10 cellular contexts compared by ENCODE assay signal in the genomic region with DNA sequence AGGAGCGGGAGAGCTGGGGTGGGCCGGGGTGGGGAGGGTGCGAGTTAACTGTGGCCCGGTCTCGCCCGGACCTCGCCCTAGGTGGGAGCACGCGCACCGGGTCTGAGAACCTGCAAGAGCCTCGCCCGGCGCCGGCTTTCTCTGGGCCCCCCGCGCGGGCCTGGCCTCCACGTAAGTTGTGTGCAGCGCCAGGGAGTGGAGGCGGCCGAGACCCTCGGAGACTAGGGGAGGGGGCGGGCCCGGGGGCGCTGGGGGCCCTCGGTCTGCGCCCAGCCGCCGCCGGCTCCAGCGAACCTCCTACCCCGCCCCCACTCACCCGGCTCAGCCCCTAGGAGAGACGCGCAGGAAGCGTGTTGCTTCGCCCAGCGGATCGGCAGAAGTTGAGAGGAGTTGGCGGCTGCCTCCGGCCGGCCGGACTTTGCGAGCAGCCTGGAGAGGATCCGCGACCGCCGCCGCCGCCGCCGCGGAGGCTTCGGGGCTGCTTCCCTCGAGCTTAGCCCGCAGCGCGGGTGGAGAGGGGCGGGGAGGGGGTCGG. TPM values are rescaled to one million over a fixed set of nuclear protein-coding genes. Genes with fewer than 3 reads are reported as not detected.
DNase-seq lines count a peak whose midpoint lies in the region; ATAC-seq, FAIRE-seq and TF ChIP-seq lines count a peak whose summit lies in the region.
"Had no signal": no experiment of that assay in that cellular context is flagged by ENCODE, and none has a peak within 500 bp of the region (broad histone marks: within the 10 kb centered on the region; RNA-seq: fewer than 3 reads in every experiment).

A gene (plus strand): TSS at position 356 of the 535 bp plus-strand sequence. CDS start 423 bp downstream, outside the sequence.

- H3K27me3 ChIP-seq in breast epithelium (peaks cover 5 to 75% of the 10 kb centered on the region in 2 donors), hepatocyte (peaks cover 94% of the 10 kb centered on the region), testis (no peaks in the 10 kb centered on the region), tibial artery (peaks cover 0 to 87% of the 10 kb centered on the region in 2 donors)

- DNase-seq in MCF 10A (ENCODE audit: unreplicated experiment) = no peak
- DNase-seq in breast epithelium (ENCODE audit: low spot score in 2 of 2) = no peak
- DNase-seq in T-helper 17 cell = no peak
- peak; percentile 26 for DNase-seq in hepatocyte (ENCODE audit: low spot score)
- peak; percentile 24 for DNase-seq in testis
- DNase-seq in tibial artery = no peak
- DNase-seq in D721Med (ENCODE audit: insufficient read length, low spot score) = no peak
- DNase-seq: CD8-positive, alpha-beta T cell had no signal

- ATAC-seq in T-helper 17 cell = no peak
- no peak for ATAC-seq in stimulated activated memory B cell treated with anti-CD40 and anti-IgM and Interleukin-4, amounts not matched to agents 10 μg/mL and 1 μg/mL and 100 μg/mL, for 72 hours
- ATAC-seq: CD8-positive, alpha-beta T cell had no signal

- no peak within 1 kb of the TSS for H3K27ac ChIP-seq in breast epithelium
- no peak within 1 kb of the TSS for H3K27ac ChIP-seq in hepatocyte
- H3K27ac ChIP-seq in testis = no peak within 1 kb of the TSS
- H3K27ac ChIP-seq in tibial artery = no peak within 1 kb of the TSS

- H3K36me3 ChIP-seq in breast epithelium (no peaks in the 10 kb centered on the region), hepatocyte (replicated peaks; ENCODE audit: insufficient read depth, low read depth) (no peaks in the 10 kb centered on the region), testis (ENCODE audit: low read depth, missing control alignments) (no peaks in the 10 kb centered on the region), tibial artery (no peaks in the 10 kb centered on the region)

- no TSS peak for BruUV-seq in MCF 10A (replicated peaks; lab: Mats Ljungman, UMichigan)

- H3K27ac Mint-ChIP-seq in MCF 10A (ENCODE audit: low read depth, unreplicated experiment) (peak within 1 kb of the TSS; percentile 5), T-helper 17 cell (no peak within 1 kb of the TSS)
- no peak within 1 kb of the TSS for H3K27ac Mint-ChIP-seq in stimulated activated memory B cell treated with anti-CD40 and anti-IgM and Interleukin-4, amounts not matched to agents 10 μg/mL and 1 μg/mL and 100 μg/mL, for 72 hours
- H3K27ac Mint-ChIP-seq: activated T-helper 1 cell treated with anti-CD3 and anti-CD28 coated beads, Interleukin-12 subunit alpha, Interleukin-12 subunit beta, Interleukin-2, Interleukin-4 antibody, amounts not matched to agents 30 ng/mL and 10 ng/mL and 1 ng/mL, durations not matched to agents 14 hours and 24 hours and 36 hours; CD8-positive, alpha-beta T cell had no signal

- TF ChIP-seq CTCF in MCF 10A (IDR thresholded peaks at IDR 0.05; ENCODE audit: unreplicated experiment) (no peak), breast epithelium (IDR thresholded peaks at IDR 0.05) (no peak), hepatocyte (IDR thresholded peaks at IDR 0.05; ENCODE audit: poor library complexity) (no peak), testis (IDR thresholded peaks at IDR 0.05) (no peak), tibial artery (IDR thresholded peaks at IDR 0.05) (no peak), D721Med (IDR thresholded peaks at IDR 0.05; ENCODE audit: insufficient read depth, missing control alignments) (no peak)

- H4K20me1 ChIP-seq in hepatocyte (ENCODE audit: insufficient read depth, poor library complexity, severe bottlenecking) = no peaks in the 10 kb centered on the region

- H3K27me3 Mint-ChIP-seq in MCF 10A (ENCODE audit: insufficient read depth, unreplicated experiment) (peaks cover 42% of the 10 kb centered on the region), T-helper 17 cell (peaks cover 74% of the 10 kb centered on the region)
- peaks cover 77% of the 10 kb centered on the region for H3K27me3 Mint-ChIP-seq in stimulated activated memory B cell treated with anti-CD40 and anti-IgM and Interleukin-4, amounts not matched to agents 10 μg/mL and 1 μg/mL and 100 μg/mL, for 72 hours

- H3K4me1 Mint-ChIP-seq in MCF 10A (ENCODE audit: insufficient read depth, unreplicated experiment) (peaks cover 24% of the 10 kb centered on the region), T-helper 17 cell (peaks cover 3% of the 10 kb centered on the region)
- peaks cover 10% of the 10 kb centered on the region for H3K4me1 Mint-ChIP-seq in stimulated activated memory B cell treated with anti-CD40 and anti-IgM and Interleukin-4, amounts not matched to agents 10 μg/mL and 1 μg/mL and 100 μg/mL, for 72 hours

- no peaks in the 10 kb centered on the region for H3K9me2 ChIP-seq in hepatocyte (replicated peaks; ENCODE audit: insufficient read depth)

- CTCF ChIA-PET in MCF 10A (lab: Yijun Ruan, JAX) = interaction anchor here (0.5 to 0.7 kb wide), 3 partner anchors 126 to 1325 kb away, joined by 3 to 5 read pairs (median 3); no protein-coding TSS in a partner anchor

- H3K36me3 Mint-ChIP-seq in MCF 10A (ENCODE audit: insufficient read depth, unreplicated experiment) (no peaks in the 10 kb centered on the region), T-helper 17 cell (ENCODE audit: low read depth) (peaks cover 3% of the 10 kb centered on the region)
- H3K36me3 Mint-ChIP-seq in stimulated activated memory B cell treated with anti-CD40 and anti-IgM and Interleukin-4, amounts not matched to agents 10 μg/mL and 1 μg/mL and 100 μg/mL, for 72 hours = no peaks in the 10 kb centered on the region
- H3K36me3 Mint-ChIP-seq: CD8-positive, alpha-beta T cell had no signal

- H3K9me3 Mint-ChIP-seq in MCF 10A (ENCODE audit: unreplicated experiment) = no peaks in the 10 kb centered on the region
- H3K9me3 Mint-ChIP-seq in stimulated activated memory B cell treated with anti-CD40 and anti-IgM and Interleukin-4, amounts not matched to agents 10 μg/mL and 1 μg/mL and 100 μg/mL, for 72 hours = peaks cover 3% of the 10 kb centered on the region
- H3K9me3 Mint-ChIP-seq: activated T-helper 1 cell treated with anti-CD3 and anti-CD28 coated beads, Interleukin-12 subunit alpha, Interleukin-12 subunit beta, Interleukin-2, Interleukin-4 antibody, amounts not matched to agents 30 ng/mL and 10 ng/mL and 1 ng/mL, durations not matched to agents 14 hours and 24 hours and 36 hours; CD8-positive, alpha-beta T cell had no signal

- intact Hi-C loops in MCF 10A (cut with micrococcal nuclease) (no loop called here), breast epithelium (cut with DNase I; ENCODE audit: low total_unique reads) (no loop called here), testis (cut with DNase I; ENCODE audit: low total_unique reads) (no loop called here), tibial artery (cut with DNase I; ENCODE audit: low total_unique reads) (no loop called here)

- WGBS in hepatocyte (ENCODE audit: low lambda C conversion rate, missing lambda C conversion rate) = 1% methylated on average over 20 of the region's 60 CpGs
- WGBS in testis, 2 donors = 1 to 2% methylated on average over 24 to 51 of the region's 60 CpGs

- peak within 1 kb of the TSS; percentile 82 for H3K4me2 ChIP-seq in hepatocyte

- FAIRE-seq in D721Med (lab: Jason Lieb, UNC) = no peak

- TF ChIP-seq POLR2A in breast epithelium (IDR thresholded peaks at IDR 0.05) (no peak), testis (IDR thresholded peaks at IDR 0.05) (no peak)

- H3K4me1 ChIP-seq in breast epithelium = peaks cover 0 to 7% of the 10 kb centered on the region in 2 donors
- H3K4me1 ChIP-seq in hepatocyte (ENCODE audit: insufficient read depth) = peaks cover 23% of the 10 kb centered on the region
- H3K4me1 ChIP-seq in testis = peaks cover 13% of the 10 kb centered on the region
- peaks cover 0 to 20% (median 14%) of the 10 kb centered on the region in 4 donors for H3K4me1 ChIP-seq in tibial artery

- H3K9me3 ChIP-seq in breast epithelium (no peaks in the 10 kb centered on the region), T-helper 17 cell (ENCODE audit: control insufficient read depth, low read length, poor library complexity, severe bottlenecking) (no peaks in the 10 kb centered on the region), hepatocyte (ENCODE audit: low read depth) (no peaks in the 10 kb centered on the region), testis (no peaks in the 10 kb centered on the region), tibial artery (no peaks in the 10 kb centered on the region)

- no peaks in the 10 kb centered on the region for H3K79me2 ChIP-seq in hepatocyte

- POLR2A ChIA-PET in MCF 10A (lab: Yijun Ruan, JAX) = interaction anchor here (1.1 kb wide), 1 partner anchor 36 kb away, joined by 3 read pairs; no protein-coding TSS in a partner anchor

- no peak within 1 kb of the TSS for H2AFZ ChIP-seq in hepatocyte

- H3K4me3 Mint-ChIP-seq in MCF 10A (ENCODE audit: unreplicated experiment) = no peak within 1 kb of the TSS
- H3K4me3 Mint-ChIP-seq in T-helper 17 cell = peak within 1 kb of the TSS; percentile 22
- no peak within 1 kb of the TSS for H3K4me3 Mint-ChIP-seq in stimulated activated memory B cell treated with anti-CD40 and anti-IgM and Interleukin-4, amounts not matched to agents 10 μg/mL and 1 μg/mL and 100 μg/mL, for 72 hours
- H3K4me3 Mint-ChIP-seq: activated T-helper 1 cell treated with anti-CD3 and anti-CD28 coated beads, Interleukin-12 subunit alpha, Interleukin-12 subunit beta, Interleukin-2, Interleukin-4 antibody, amounts not matched to agents 30 ng/mL and 10 ng/mL and 1 ng/mL, durations not matched to agents 14 hours and 24 hours and 36 hours; CD8-positive, alpha-beta T cell had no signal

- H3K4me3 ChIP-seq in breast epithelium = peak within 1 kb of the TSS in 1 of 3 donors; percentile 37
- H3K4me3 ChIP-seq in hepatocyte = no peak within 1 kb of the TSS
- peak within 1 kb of the TSS; percentile 19 to 58 for H3K4me3 ChIP-seq in testis
- no peak within 1 kb of the TSS for H3K4me3 ChIP-seq in tibial artery

RNA-seq across cellular contexts. Expression of the gene that starts here (rescaled TPM):
- 0.05 and 0.54 TPM in 2 replicates for total RNA-seq in MCF 10A (2022)
- not detected for total RNA-seq in breast epithelium
- not detected for total RNA-seq in T-helper 17 cell
- not detected in 2 replicates for total RNA-seq in hepatocyte
- polyA plus RNA-seq in hepatocyte = not detected in 2 replicates
- 1 to 10 TPM; 1.4 to 3.3 TPM for total RNA-seq in testis
- 4.1 TPM for polyA plus RNA-seq in testis (ENCODE audit: insufficient read depth, low read depth, low replicate concordance)
- total RNA-seq: activated T-helper 1 cell treated with anti-CD3 and anti-CD28 coated beads, Interleukin-12 subunit alpha, Interleukin-12 subunit beta, Interleukin-2, Interleukin-4 antibody, amounts not matched to agents 30 ng/mL and 10 ng/mL and 1 ng/mL, durations not matched to agents 14 hours and 24 hours and 36 hours; CD8-positive, alpha-beta T cell had no signal

Comparison
In these comparisons a context has a peak if more than half of its experiments do, and no peak if none do; other contexts are left out.
1. Peak in DNase-seq and H3K4me2 ChIP-seq in hepatocyte; RNA of the gene not detected or under 1 TPM.
2. H3K4me3 ChIP-seq: peak in testis (2 of 2); none in hepatocyte (single experiment) and tibial artery (0 of 2).